ENCODE assay signal across 8 cellular contexts in genomic region chr10:17644485-17644964, GRCh38. TPM values are rescaled to one million over a fixed set of nuclear protein-coding genes. Genes with fewer than 3 reads are reported as not detected.
DNase-seq lines count a peak whose midpoint lies in the region; ATAC-seq lines count a peak whose summit lies in the region.

No MANE protein-coding gene starts in this region.

- ATAC-seq in CD4-positive, CD25-positive, alpha-beta regulatory T cell (ENCODE audit: low read depth in 2 of 2), result no peak
- ATAC-seq in GM19043 (IDR thresholded peaks at IDR 0.05; ENCODE audit: low read depth, unreplicated experiment), result peak; percentile 24
- ATAC-seq in HG03175 (IDR thresholded peaks at IDR 0.05; ENCODE audit: unreplicated experiment), result peak; percentile 32
- peak in 1 of 2 donors; percentile 27 for ATAC-seq in natural killer cell treated with Interleukin-12 subunit alpha and Interleukin-12 subunit beta and Interleukin-15 and Interleukin-18, amount 100 ng/mL, for 72 hours

- peaks cover 43% of the 10 kb centered on the region for H3K4me1 ChIP-seq in CD4-positive, CD25-positive, alpha-beta regulatory T cell (ENCODE audit: control insufficient read depth, insufficient read depth, low read length, poor library complexity, severe bottlenecking)
- H3K4me1 ChIP-seq in SJSA1 (replicated peaks), result peaks cover 22% of the 10 kb centered on the region

- peaks cover 5% of the 10 kb centered on the region for H3K27me3 Mint-ChIP-seq in CD4-positive, CD25-positive, alpha-beta regulatory T cell
- H3K27me3 Mint-ChIP-seq in natural killer cell treated with Interleukin-12 subunit alpha and Interleukin-12 subunit beta and Interleukin-15 and Interleukin-18, amount 100 ng/mL, for 72 hours, result no peaks in the 10 kb centered on the region

- H3K36me3 ChIP-seq in CD4-positive, CD25-positive, alpha-beta regulatory T cell (ENCODE audit: control insufficient read depth, insufficient read depth, low read length), result peaks cover 11% of the 10 kb centered on the region
- peaks cover 28% of the 10 kb centered on the region for H3K36me3 ChIP-seq in SJSA1

- peaks cover 0 to 2% (median 0%) of the 10 kb centered on the region in 7 donors for H3K9me3 Mint-ChIP-seq in CD4-positive, CD25-positive, alpha-beta regulatory T cell
- H3K9me3 Mint-ChIP-seq in natural killer cell treated with Interleukin-12 subunit alpha and Interleukin-12 subunit beta and Interleukin-15 and Interleukin-18, amount 100 ng/mL, for 72 hours, result no peaks in the 10 kb centered on the region

- H3K4me3 Mint-ChIP-seq in CD4-positive, CD25-positive, alpha-beta regulatory T cell, result peak overlapping the region; percentile 94 to 100 (median 100)
- H3K4me3 Mint-ChIP-seq in natural killer cell treated with Interleukin-12 subunit alpha and Interleukin-12 subunit beta and Interleukin-15 and Interleukin-18, amount 100 ng/mL, for 72 hours, result peak overlapping the region; percentile 98

- peaks cover 0 to 2% of the 10 kb centered on the region in 2 experiments for H3K9me3 ChIP-seq in CD4-positive, CD25-positive, alpha-beta regulatory T cell (ENCODE audit: control insufficient read depth in 2 of 2, low read length in 2 of 2)
- H3K9me3 ChIP-seq in SJSA1 (replicated peaks), result no peaks in the 10 kb centered on the region

- H3K36me3 Mint-ChIP-seq in CD4-positive, CD25-positive, alpha-beta regulatory T cell, result peaks cover 31% of the 10 kb centered on the region
- peaks cover 8% of the 10 kb centered on the region for H3K36me3 Mint-ChIP-seq in natural killer cell treated with Interleukin-12 subunit alpha and Interleukin-12 subunit beta and Interleukin-15 and Interleukin-18, amount 100 ng/mL, for 72 hours

- DNase-seq in CD4-positive, CD25-positive, alpha-beta regulatory T cell, result peak in 1 of 3 donors; percentile 54
- DNase-seq in SJSA1 (ENCODE audit: low read depth in 1 of 2, low spot score in 2 of 2) (no peak), epithelial cell of prostate (ENCODE audit: low read depth, low spot score) (no peak), MV-4-11 (lab: John Stamatoyannopoulos, UW) (no peak), cerebellum (ENCODE audit: low spot score) (no peak)
- peak; percentile 60 for DNase-seq in natural killer cell treated with Interleukin-12 subunit alpha and Interleukin-12 subunit beta and Interleukin-15 and Interleukin-18, amount 100 ng/mL, for 72 hours (ENCODE audit: low spot score)

- peaks cover 6 to 65% (median 28%) of the 10 kb centered on the region in 4 donors for H3K4me1 Mint-ChIP-seq in CD4-positive, CD25-positive, alpha-beta regulatory T cell
- peaks cover 46 to 49% of the 10 kb centered on the region in 2 donors for H3K4me1 Mint-ChIP-seq in natural killer cell treated with Interleukin-12 subunit alpha and Interleukin-12 subunit beta and Interleukin-15 and Interleukin-18, amount 100 ng/mL, for 72 hours (ENCODE audit: low read depth in 2 of 2)

- H3K27me3 ChIP-seq in CD4-positive, CD25-positive, alpha-beta regulatory T cell (ENCODE audit: control insufficient read depth, insufficient read depth, low read length), result no peaks in the 10 kb centered on the region
- no peaks in the 10 kb centered on the region for H3K27me3 ChIP-seq in SJSA1 (replicated peaks)

- peak overlapping the region; percentile 100 for H3K27ac Mint-ChIP-seq in CD4-positive, CD25-positive, alpha-beta regulatory T cell
- peak overlapping the region; percentile 99 to 100 for H3K27ac Mint-ChIP-seq in natural killer cell treated with Interleukin-12 subunit alpha and Interleukin-12 subunit beta and Interleukin-15 and Interleukin-18, amount 100 ng/mL, for 72 hours

- H3K4me3 ChIP-seq in CD4-positive, CD25-positive, alpha-beta regulatory T cell (ENCODE audit: low read depth, low read length), result peak overlapping the region; percentile 100
- peak overlapping the region; percentile 64 for H3K4me3 ChIP-seq in SJSA1

- H3K27ac ChIP-seq in CD4-positive, CD25-positive, alpha-beta regulatory T cell (ENCODE audit: insufficient read depth, low read length, poor library complexity, severe bottlenecking), result peak overlapping the region; percentile 97
- H3K27ac ChIP-seq in SJSA1 (peak overlapping the region; percentile 99), epithelial cell of prostate (peak overlapping the region; percentile 96)

RNA-seq across cellular contexts. Expression of gene STAM, which starts 0.6 kb away (rescaled TPM):
- total RNA-seq in CD4-positive, CD25-positive, alpha-beta regulatory T cell, result 154 TPM
- polyA plus RNA-seq in CD4-positive, CD25-positive, alpha-beta regulatory T cell, result 10 to 100 TPM; 48.0 to 93.3 (median 67.0) TPM
- 20.0 and 33.8 TPM in 2 replicates for total RNA-seq in SJSA1 (2014; rRNA removed; shearing (Covaris generic))
- total RNA-seq in natural killer cell treated with Interleukin-12 subunit alpha and Interleukin-12 subunit beta and Interleukin-15 and Interleukin-18, amount 100 ng/mL, for 72 hours, result 10 to 100 TPM; 20.2 to 24.4 TPM
- total RNA-seq in cerebellum, result 60.2 TPM

RNA-seq across cellular contexts. Expression of gene HACD1, which starts 27.4 kb away (rescaled TPM):
- 22.0 TPM for total RNA-seq in CD4-positive, CD25-positive, alpha-beta regulatory T cell
- 10 to 100 TPM; 28.4 to 65.8 (median 47.0) TPM for polyA plus RNA-seq in CD4-positive, CD25-positive, alpha-beta regulatory T cell
- 105 and 139 TPM in 2 replicates for total RNA-seq in SJSA1 (2014; rRNA removed; shearing (Covaris generic))
- total RNA-seq in natural killer cell treated with Interleukin-12 subunit alpha and Interleukin-12 subunit beta and Interleukin-15 and Interleukin-18, amount 100 ng/mL, for 72 hours, result 1 to 10 TPM; 1.2 to 2.3 TPM
- total RNA-seq in cerebellum, result 16.2 TPM

Comparison
In these comparisons a context has a peak if more than half of its experiments do, and no peak if none do; other contexts are left out.
1. ATAC-seq: peak in GM19043 (single experiment) and HG03175 (single experiment); none in CD4-positive, CD25-positive, alpha-beta regulatory T cell (0 of 2).
2. Peak in every context shown above with its lines, with median percentiles within 50 percentile points of each other: H3K27ac ChIP-seq.